ENCODE assay signal across 8 cellular contexts in the genomic region with DNA sequence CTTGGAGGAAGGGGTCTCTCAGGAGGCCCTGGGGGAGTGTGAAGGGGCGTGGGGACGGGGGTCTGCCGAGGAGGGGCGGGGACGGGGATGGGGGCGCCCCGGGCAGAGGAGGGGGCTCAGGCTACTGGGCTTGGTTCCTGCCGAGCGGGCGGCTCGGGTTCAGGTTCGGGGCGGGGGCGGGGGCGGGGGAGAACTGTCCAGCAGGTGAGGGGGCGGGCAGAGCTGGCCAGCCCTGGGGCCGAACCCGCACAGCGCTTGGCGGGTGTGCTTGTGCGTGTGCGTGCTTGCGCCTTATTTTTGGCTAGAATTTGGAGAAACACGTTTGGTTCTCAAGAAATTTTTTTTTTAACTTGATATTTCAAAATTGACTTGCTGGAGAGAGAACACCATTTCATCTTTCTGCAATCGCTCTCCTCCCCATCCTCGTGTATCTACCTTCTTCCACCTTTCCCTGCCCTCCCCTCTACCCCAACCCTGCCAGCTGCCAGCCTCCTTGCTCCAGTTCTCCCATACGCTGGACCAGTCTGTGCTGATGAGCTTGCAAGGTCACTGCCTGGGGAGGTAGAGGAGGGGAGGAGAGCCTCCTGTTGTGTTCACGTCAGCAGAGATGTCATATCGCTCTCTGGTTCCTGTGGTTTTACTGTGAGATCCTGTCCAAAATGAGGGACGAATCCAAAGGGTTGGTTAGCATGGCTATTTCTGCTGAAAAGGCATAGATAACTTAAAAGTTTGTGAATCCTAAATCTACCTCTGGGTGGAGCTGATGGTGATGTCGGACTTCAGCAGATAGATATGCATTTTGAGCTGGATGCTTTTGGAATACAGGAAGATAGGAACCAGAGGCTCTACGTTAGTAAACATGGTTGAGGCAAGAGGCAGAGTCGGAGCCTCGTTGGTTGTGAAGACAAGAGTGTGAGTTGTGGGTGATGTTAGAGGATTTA. TPM values are rescaled to one million over a fixed set of nuclear protein-coding genes. Genes with fewer than 3 reads are reported as not detected.
DNase-seq lines count a peak whose midpoint lies in the region; ATAC-seq and TF ChIP-seq lines count a peak whose summit lies in the region.

No MANE protein-coding gene starts in this region.

- DNase-seq in NCI-H2196 (lab: John Stamatoyannopoulos, UW; ENCODE audit: unreplicated experiment) (peak; percentile 20), NCI-H2196 treated with DMSO at 0.1 percent for 48 hours (lab: John Stamatoyannopoulos, UW; ENCODE audit: unreplicated experiment) (no peak), NCI-H1694 (lab: John Stamatoyannopoulos, UW) (peak; percentile 32), epithelial cell of proximal tubule (ENCODE audit: low read depth) (no peak), myocyte (ENCODE audit: low read depth) (peak; percentile 45), uterus (peak in 1 of 2 donors; percentile 41)
- peak; percentile 35 to 42 for DNase-seq in activated CD4-positive, alpha-beta T cell treated with anti-CD3 and anti-CD28 coated beads, Interleukin-2, amount 50 U/mL, for 48 hours

- no peaks in the 10 kb centered on the region for H3K27me3 ChIP-seq in uterus

- H3K36me3 ChIP-seq in uterus, result no peaks in the 10 kb centered on the region

- H3K4me3 ChIP-seq in epithelial cell of proximal tubule (ENCODE audit: low read depth, low read length), result peak overlapping the region; percentile 81
- H3K4me3 ChIP-seq in uterus, result peak overlapping the region; percentile 74 to 86

- H3K9me3 ChIP-seq in uterus, result no peaks in the 10 kb centered on the region

- ATAC-seq in GM21786 (IDR thresholded peaks at IDR 0.05; ENCODE audit: unreplicated experiment), result no peak

- intact Hi-C loops in uterus (cut with DNase I; ENCODE audit: low total_unique reads), result no loop called here

- peak overlapping the region; percentile 95 to 97 for H3K27ac ChIP-seq in uterus

- TF ChIP-seq POLR2A in uterus (IDR thresholded peaks at IDR 0.05), result no peak

- peaks cover 0 to 4% of the 10 kb centered on the region in 2 donors for H3K4me1 ChIP-seq in uterus

- no peak for TF ChIP-seq CTCF in epithelial cell of proximal tubule (conservative IDR thresholded peaks at IDR 0.05; ENCODE audit: low read depth, low read length)
- TF ChIP-seq CTCF in uterus (IDR thresholded peaks at IDR 0.05), result no peak

RNA-seq across cellular contexts. Expression of gene MADD, which starts 0.7 kb away (rescaled TPM):
- total RNA-seq in epithelial cell of proximal tubule (14.0 and 24.7 TPM in 2 replicates), myocyte (41.0 and 54.4 TPM in 2 replicates), uterus (100 to 1,000 TPM in 1 of 4 donors, 10 to 100 TPM in 3; 26.8 to 234 (median 47.2) TPM)
- polyA plus RNA-seq in myocyte (2012), result 28.5 TPM

RNA-seq across cellular contexts. Expression of gene NR1H3, which starts 12.8 kb away (rescaled TPM):
- total RNA-seq in epithelial cell of proximal tubule (8.5 and 9.6 TPM in 2 replicates), myocyte (9.9 and 11.3 TPM in 2 replicates), uterus (10 to 100 TPM; 14.1 to 49.0 (median 31.9) TPM)
- 11.9 TPM for polyA plus RNA-seq in myocyte (2012)

RNA-seq across cellular contexts. Expression of gene ACP2, which starts 22.0 kb away (rescaled TPM):
- 28.2 and 32.3 TPM in 2 replicates for total RNA-seq in epithelial cell of proximal tubule
- total RNA-seq in myocyte, result 34.8 and 60.8 TPM in 2 replicates
- 44.5 TPM for polyA plus RNA-seq in myocyte (2012)
- 10 to 100 TPM; 25.6 to 36.6 (median 27.1) TPM for total RNA-seq in uterus

RNA-seq across cellular contexts. Expression of gene DDB2, which starts 55.8 kb away (rescaled TPM):
- total RNA-seq in epithelial cell of proximal tubule (30.0 and 50.2 TPM in 2 replicates), myocyte (33.2 and 34.2 TPM in 2 replicates), uterus (10 to 100 TPM; 13.8 to 65.9 (median 23.8) TPM)
- polyA plus RNA-seq in myocyte (2012), result 60.0 TPM

Comparison
In these comparisons a context has a peak if more than half of its experiments do, and no peak if none do; other contexts are left out.
1. DNase-seq: peak in NCI-H2196 (single experiment), NCI-H1694 (single experiment), activated CD4-positive, alpha-beta T cell treated with anti-CD3 and anti-CD28 coated beads, Interleukin-2, amount 50 U/mL, for 48 hours (2 of 2) and myocyte (single experiment); none in NCI-H2196 treated with DMSO at 0.1 percent for 48 hours (single experiment) and epithelial cell of proximal tubule (single experiment).